Comparison of ENCODE assay signal across 19 cellular contexts in the genomic region with DNA sequence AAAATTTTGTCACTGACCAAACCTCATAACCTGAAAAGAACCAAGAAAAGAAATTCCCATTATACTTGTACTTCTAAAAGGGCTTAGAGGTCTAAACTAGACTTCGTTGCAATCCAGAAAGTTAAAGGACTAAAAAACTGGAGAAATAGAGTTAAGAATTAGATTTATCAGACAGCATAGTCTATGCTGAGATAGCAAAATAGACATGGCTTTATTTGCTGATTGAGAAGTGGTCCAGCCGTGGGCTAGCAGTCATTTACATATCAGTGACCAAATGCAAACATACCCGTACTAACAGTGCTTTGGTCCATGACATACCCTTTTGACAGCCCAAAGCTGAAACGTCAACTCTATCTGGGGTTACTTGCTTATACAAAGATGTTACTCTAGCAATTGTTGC.
"Had no signal": no experiment of that assay in that cellular context is flagged by ENCODE, and none has a peak within 500 bp of the region (broad histone marks: within the 10 kb centered on the region; RNA-seq: fewer than 3 reads in every experiment).

No MANE protein-coding gene starts in this region.

- H3K27ac ChIP-seq: epithelial cell of prostate, esophagus squamous epithelium, sigmoid colon, skin epidermis, stomach, thoracic aorta, transverse colon had no signal

- FAIRE-seq: kidney, urothelium cell line had no signal

- H3K27ac Mint-ChIP-seq: naive thymus-derived CD4-positive, alpha-beta T cell had no signal

- ATAC-seq: left cardiac atrium; left ventricle myocardium superior; naive thymus-derived CD4-positive, alpha-beta T cell had no signal

- H3K36me3 ChIP-seq: esophagus squamous epithelium, sigmoid colon, stomach, thoracic aorta, transverse colon had no signal

- H3K27me3 ChIP-seq: sigmoid colon, stomach, transverse colon had no signal

- H3K4me3 ChIP-seq: esophagus squamous epithelium, lung, sigmoid colon, skin epidermis, stomach, thoracic aorta, transverse colon had no signal

- DNase-seq: effector memory CD4-positive, alpha-beta T cell; esophagus squamous epithelium; foreskin fibroblast; kidney; left cardiac atrium; left ventricle myocardium superior; mesendoderm; naive thymus-derived CD4-positive, alpha-beta T cell; sigmoid colon; stimulated activated CD4-positive, alpha-beta T cell treated with anti-CD3 and anti-CD28 coated beads, Interleukin-12 subunit alpha, Interleukin-12 subunit beta, amount 100 ng/mL, for 4 hours; stimulated activated naive CD4-positive, alpha-beta T cell; stomach; substantia nigra; transverse colon had no signal

- H3K9me3 ChIP-seq: sigmoid colon, stomach, thoracic aorta, transverse colon had no signal
